8 cellular contexts compared by ENCODE assay signal in the genomic region with DNA sequence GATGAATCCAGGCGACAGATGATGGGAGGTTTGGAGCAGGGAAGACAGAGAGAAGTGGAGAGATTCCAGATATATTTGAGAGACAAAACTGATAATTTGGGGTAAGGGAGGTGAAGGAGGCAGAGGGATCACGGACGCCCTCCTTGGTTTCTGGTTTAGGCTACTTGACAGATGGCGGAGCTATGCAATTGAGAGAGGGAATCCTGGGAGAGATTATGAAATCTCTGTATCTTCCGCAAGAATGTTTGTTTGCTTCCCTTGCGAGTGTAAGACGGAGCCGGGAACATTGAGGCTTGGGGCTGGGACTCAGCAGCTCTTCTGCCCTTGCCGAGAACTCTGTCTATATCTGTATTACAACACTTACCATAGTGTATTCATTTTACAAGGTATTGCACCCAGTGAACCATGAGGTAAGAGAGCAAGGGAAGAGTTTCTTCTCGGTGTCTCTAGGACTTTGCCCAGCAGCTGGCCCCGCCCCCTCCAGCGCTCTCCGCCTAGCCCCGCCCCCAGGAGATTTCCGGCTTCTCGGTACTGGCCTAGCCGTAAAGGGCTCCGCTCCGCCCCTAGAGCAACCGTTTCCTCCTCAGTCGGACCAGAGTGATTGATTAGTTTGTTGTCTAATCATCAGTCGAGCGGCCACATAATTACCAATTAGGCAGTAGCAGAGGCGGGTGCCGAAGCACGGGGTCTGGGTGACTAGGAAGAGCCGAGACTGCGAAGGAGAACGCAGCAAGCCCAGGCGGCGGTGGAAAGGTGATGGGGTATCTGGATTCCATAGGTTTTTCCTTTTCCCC. TPM values are rescaled to one million over a fixed set of nuclear protein-coding genes. Genes with fewer than 3 reads are reported as not detected.
DNase-seq lines count a peak whose midpoint lies in the region; ATAC-seq and TF ChIP-seq lines count a peak whose summit lies in the region.

A gene with protein sequence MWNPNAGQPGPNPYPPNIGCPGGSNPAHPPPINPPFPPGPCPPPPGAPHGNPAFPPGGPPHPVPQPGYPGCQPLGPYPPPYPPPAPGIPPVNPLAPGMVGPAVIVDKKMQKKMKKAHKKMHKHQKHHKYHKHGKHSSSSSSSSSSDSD (plus strand): TSS at position 695 of the 794 bp plus-strand sequence. CDS start 981 bp downstream, outside the sequence.

- WGBS in lung, 2 donors: 1% methylated on average over 31 of the region's 31 CpGs

- peak; percentile 95 to 99 (median 98) for DNase-seq in CD8-positive, alpha-beta memory T cell
- DNase-seq in HS-27A (ENCODE audit: low read depth): peak; percentile 92
- DNase-seq in NK-92 (lab: John Stamatoyannopoulos, UW; ENCODE audit: unreplicated experiment): peak; percentile 88
- peak; percentile 97 for DNase-seq in activated CD8-positive, alpha-beta memory T cell treated with anti-CD3 and anti-CD28 coated beads for 1 hour (ENCODE audit: extremely low read depth in 1 of 2, low read depth in 1 of 2)
- DNase-seq in effector CD4-positive, alpha-beta T cell: peak; percentile 98
- DNase-seq in lung (ENCODE audit: low spot score): peak; percentile 99
- peak; percentile 96 to 98 (median 97) for DNase-seq in stimulated activated CD4-positive, alpha-beta T cell treated with anti-CD3 and anti-CD28 coated beads, TNF-alpha, amount 100 ng/mL, for 4 hours (ENCODE audit: low read depth in 3 of 3)

- peaks cover 37 to 48% (median 47%) of the 10 kb centered on the region in 3 donors for H3K4me1 Mint-ChIP-seq in CD8-positive, alpha-beta memory T cell

- no peaks in the 10 kb centered on the region for H3K9me3 Mint-ChIP-seq in CD8-positive, alpha-beta memory T cell

- H3K36me3 Mint-ChIP-seq in CD8-positive, alpha-beta memory T cell: peaks cover 0 to 40% (median 7%) of the 10 kb centered on the region in 3 donors

- H3K27me3 Mint-ChIP-seq in CD8-positive, alpha-beta memory T cell: no peaks in the 10 kb centered on the region

- peak; percentile 97 for ATAC-seq in GM19467 (IDR thresholded peaks at IDR 0.05; ENCODE audit: unreplicated experiment)
- ATAC-seq in lung (ENCODE audit: insufficient read depth, low FRiP score): peak; percentile 98

- no peak for TF ChIP-seq CTCF in lung (IDR thresholded peaks at IDR 0.05; ENCODE audit: control extremely low read depth, extremely low read depth)

- CTCF ChIA-PET in CD8-positive, alpha-beta memory T cell (lab: Charles Lee): interaction anchor here (0.6 to 3.1 kb wide), 8 partner anchors 9 to 120 kb away, joined by 3 to 11 read pairs (median 4); a partner anchor contains a TSS

- POLR2A ChIA-PET in CD8-positive, alpha-beta memory T cell (lab: Charles Lee): interaction anchor here (0.7 to 1.6 kb wide), 8 partner anchors 10 to 435 kb away, joined by 3 to 13 read pairs (median 4); a partner anchor contains a TSS

- H3K27ac Mint-ChIP-seq in CD8-positive, alpha-beta memory T cell: peak within 1 kb of the TSS; percentile 86 to 98 (median 96)

- H3K27ac ChIP-seq in CD8-positive, alpha-beta memory T cell (ENCODE audit: low read depth, low read length): peak within 1 kb of the TSS; percentile 91
- peak within 1 kb of the TSS; percentile 91 to 95 for H3K27ac ChIP-seq in lung (ENCODE audit: low read depth in 1 of 2, low read length in 1 of 2)

- peak within 1 kb of the TSS; percentile 89 for H3K4me3 ChIP-seq in CD8-positive, alpha-beta memory T cell (ENCODE audit: low read length)
- H3K4me3 ChIP-seq in lung: peak within 1 kb of the TSS; percentile 83

- H3K9me3 ChIP-seq in CD8-positive, alpha-beta memory T cell (ENCODE audit: low read length): no peaks in the 10 kb centered on the region
- no peaks in the 10 kb centered on the region for H3K9me3 ChIP-seq in lung (ENCODE audit: control insufficient read depth in 2 of 2, insufficient read depth in 1 of 2, low read length in 1 of 2)

- no peaks in the 10 kb centered on the region for H3K27me3 ChIP-seq in CD8-positive, alpha-beta memory T cell (ENCODE audit: insufficient read depth, low read length, poor library complexity, severe bottlenecking)
- H3K27me3 ChIP-seq in lung (ENCODE audit: control insufficient read depth, insufficient read depth): no peaks in the 10 kb centered on the region

- H3K4me3 Mint-ChIP-seq in CD8-positive, alpha-beta memory T cell: peak within 1 kb of the TSS; percentile 94 to 98 (median 97)

- H3K36me3 ChIP-seq in CD8-positive, alpha-beta memory T cell (ENCODE audit: insufficient read depth, low read length): peaks cover 22% of the 10 kb centered on the region
- peaks cover 3 to 11% of the 10 kb centered on the region in 2 donors for H3K36me3 ChIP-seq in lung (ENCODE audit: control insufficient read depth in 2 of 2, insufficient read depth in 2 of 2, low read length in 2 of 2)

- H3K4me1 ChIP-seq in CD8-positive, alpha-beta memory T cell (ENCODE audit: insufficient read depth, low read length): peaks cover 43% of the 10 kb centered on the region
- H3K4me1 ChIP-seq in lung (ENCODE audit: control insufficient read depth in 2 of 2, insufficient read depth in 2 of 2, low read length in 2 of 2): peaks cover 4% of the 10 kb centered on the region in 2 donors

RNA-seq across cellular contexts. Expression of the gene that starts here (rescaled TPM):
- total RNA-seq in CD8-positive, alpha-beta memory T cell: 100 to 1,000 TPM; 234 to 236 TPM
- polyA plus RNA-seq in CD8-positive, alpha-beta memory T cell: 602 TPM
- 100 to 1,000 TPM in 1 of 2 donors, 10 to 100 TPM in 1; 59.0 to 178 TPM for total RNA-seq in lung
- polyA plus RNA-seq in lung: 100 to 1,000 TPM; 157 to 336 TPM

Comparison
In these comparisons a context has a peak if more than half of its experiments do, and no peak if none do; other contexts are left out.
1. Peak in every context shown above with its lines: DNase-seq, ATAC-seq, H3K4me3 ChIP-seq and H3K27ac ChIP-seq.